14 cellular contexts compared by ENCODE assay signal in the genomic region with DNA sequence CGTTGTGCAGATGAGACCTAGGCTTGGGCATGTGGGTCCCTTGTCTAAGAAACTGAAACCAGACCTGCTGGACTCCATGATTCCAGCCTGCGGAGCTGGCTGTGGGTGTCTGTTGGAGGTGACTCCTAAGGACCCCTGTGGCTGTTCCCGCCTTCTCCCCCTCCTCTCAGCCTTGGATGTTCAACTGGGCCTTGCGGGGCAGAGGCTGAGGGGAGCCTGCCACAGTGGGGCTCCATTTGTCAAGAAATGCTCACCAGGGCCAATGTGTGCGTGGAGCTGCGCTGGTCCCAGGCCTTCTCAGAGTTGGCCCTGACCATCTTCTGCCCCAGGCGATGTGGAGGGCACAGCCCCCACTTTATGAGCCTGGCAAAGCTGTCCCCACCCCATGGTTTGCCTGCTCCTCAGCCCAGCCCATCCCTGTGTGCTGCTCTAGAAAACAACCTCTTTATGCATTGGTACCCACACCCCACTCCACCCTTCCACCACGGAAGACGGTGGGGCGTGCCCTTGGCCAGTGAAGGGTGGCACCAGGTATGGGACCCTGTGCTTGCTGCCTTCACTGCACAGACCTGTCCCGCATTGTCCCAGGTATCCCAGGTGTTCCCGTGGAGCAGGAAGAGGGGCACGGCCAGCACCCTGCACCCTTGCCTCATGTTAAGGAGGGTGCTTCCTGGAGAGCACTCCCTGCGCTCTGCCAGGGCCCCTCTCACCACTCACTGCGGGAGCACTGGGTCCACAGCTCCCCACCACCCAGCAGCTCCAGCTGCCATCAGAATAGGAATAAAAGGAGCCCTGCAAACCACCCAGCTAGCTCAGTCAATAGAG. TPM values are rescaled to one million over a fixed set of nuclear protein-coding genes. Genes with fewer than 3 reads are reported as not detected.
DNase-seq lines count a peak whose midpoint lies in the region; ATAC-seq and TF ChIP-seq lines count a peak whose summit lies in the region.
"Had no signal": no experiment of that assay in that cellular context is flagged by ENCODE, and none has a peak within 500 bp of the region (broad histone marks: within the 10 kb centered on the region; RNA-seq: fewer than 3 reads in every experiment).

No MANE protein-coding gene starts in this region.

- no peak overlapping the region for H3K27ac Mint-ChIP-seq in memory B cell
- H3K27ac Mint-ChIP-seq: T-helper 17 cell had no signal

- H3K36me3 ChIP-seq in left ventricle myocardium inferior (peaks cover 10% of the 10 kb centered on the region), adipocyte (ENCODE audit: control insufficient read depth, insufficient read depth, low read length, severe bottlenecking) (peaks cover 48% of the 10 kb centered on the region), aorta (ENCODE audit: control insufficient read depth in 1 of 2, insufficient read depth in 2 of 2, low read length in 1 of 2) (no peaks in the 10 kb centered on the region)

- H3K27ac ChIP-seq in left ventricle myocardium inferior (replicated peaks), result no peak overlapping the region
- H3K27ac ChIP-seq in aorta (ENCODE audit: low read depth in 1 of 2, low read length in 2 of 2), result no peak overlapping the region
- H3K27ac ChIP-seq: foreskin keratinocyte had no signal

- peak overlapping the region; percentile 3 for H3K9ac ChIP-seq in adipocyte (ENCODE audit: low read length)

- peaks cover 23% of the 10 kb centered on the region for H3K9me3 ChIP-seq in left ventricle myocardium inferior (replicated peaks)
- peaks cover 7% of the 10 kb centered on the region for H3K9me3 ChIP-seq in adipocyte (ENCODE audit: control insufficient read depth, low read length)
- no peaks in the 10 kb centered on the region for H3K9me3 ChIP-seq in aorta (ENCODE audit: control insufficient read depth, low read length)

- peaks cover 3% of the 10 kb centered on the region for H3K27me3 Mint-ChIP-seq in memory B cell

- H3K9me3 Mint-ChIP-seq in memory B cell, result peaks cover 3% of the 10 kb centered on the region

- intact Hi-C loops in Right ventricle myocardium superior (cut with DNase I), result no loop called here
- intact Hi-C loops in left ventricle myocardium inferior (cut with micrococcal nuclease), result no loop called here
- intact Hi-C loops in aorta (cut with DNase I), result no loop called here

- peaks cover 2% of the 10 kb centered on the region for H3K36me3 Mint-ChIP-seq in memory B cell

- TF ChIP-seq CTCF in left ventricle myocardium inferior (IDR thresholded peaks at IDR 0.05; ENCODE audit: borderline replicate concordance), result no peak

- ATAC-seq in Right ventricle myocardium superior (ENCODE audit: poor library complexity) (peak; percentile 9), memory B cell (ENCODE audit: low read depth) (no peak), aorta (ENCODE audit: low FRiP score) (peak; percentile 40)
- ATAC-seq: foreskin keratinocyte, T-helper 17 cell had no signal

- no peak overlapping the region for H3K4me3 ChIP-seq in left ventricle myocardium inferior
- H3K4me3 ChIP-seq in adipocyte (ENCODE audit: low read length), result no peak overlapping the region
- no peak overlapping the region for H3K4me3 ChIP-seq in aorta (ENCODE audit: low read length in 2 of 2)

- peaks cover 26% of the 10 kb centered on the region for H3K4me1 Mint-ChIP-seq in memory B cell

- H3K4me1 ChIP-seq in left ventricle myocardium inferior, result no peaks in the 10 kb centered on the region
- H3K4me1 ChIP-seq in adipocyte (ENCODE audit: control insufficient read depth, insufficient read depth, low read length), result peaks cover 40% of the 10 kb centered on the region
- H3K4me1 ChIP-seq in aorta (ENCODE audit: control insufficient read depth in 1 of 2, insufficient read depth in 2 of 2, low read length in 2 of 2), result no peaks in the 10 kb centered on the region

- WGBS in aorta, 2 donors, result 94 to 95% methylated on average over 15 of the region's 15 CpGs

- H3K27me3 ChIP-seq in left ventricle myocardium inferior (ENCODE audit: low read depth) (no peaks in the 10 kb centered on the region), adipocyte (replicated peaks; ENCODE audit: control insufficient read depth, insufficient read depth, low read length) (no peaks in the 10 kb centered on the region), aorta (ENCODE audit: control insufficient read depth in 1 of 2, insufficient read depth in 2 of 2, low read length in 1 of 2) (no peaks in the 10 kb centered on the region)
- H3K27me3 ChIP-seq: foreskin keratinocyte had no signal

- DNase-seq in Right ventricle myocardium superior, result no peak
- DNase-seq in left ventricle myocardium inferior, result no peak
- DNase-seq in adipocyte (ENCODE audit: low read depth), result no peak
- DNase-seq in memory B cell (ENCODE audit: low spot score in 2 of 2), result no peak
- DNase-seq in aorta, result no peak
- DNase-seq in cortex of kidney (lab: John Stamatoyannopoulos, UW), result no peak
- no peak for DNase-seq in NCI-H2171 (lab: John Stamatoyannopoulos, UW)
- DNase-seq in NCI-H226, result no peak
- DNase-seq: activated naive CD4-positive, alpha-beta T cell treated with anti-CD3 and anti-CD28 coated beads, Interleukin-2, amount 50 U/mL, for 16 hours; foreskin keratinocyte; midbrain; MM.1S; T-helper 17 cell had no signal

- H3K4me3 Mint-ChIP-seq in memory B cell, result peak overlapping the region; percentile 4
- H3K4me3 Mint-ChIP-seq: T-helper 17 cell had no signal

RNA-seq across cellular contexts. Expression of a gene that starts 7.9 kb away (rescaled TPM):
- total RNA-seq in Right ventricle myocardium superior, result 0.13 TPM
- total RNA-seq in left ventricle myocardium inferior, result 0.27 TPM
- not detected for total RNA-seq in aorta
- polyA plus RNA-seq in aorta, result 1 to 10 TPM in 1 of 2 donors, not detected in 1; 3.0 TPM
- total RNA-seq: osteocyte, T-helper 17 cell had no signal

RNA-seq across cellular contexts. Expression of a gene that starts 30.6 kb away (rescaled TPM):
- total RNA-seq in Right ventricle myocardium superior (6.6 TPM), left ventricle myocardium inferior (8.9 TPM), aorta (10 to 100 TPM; 21.4 to 30.7 TPM)
- 100 to 1,000 TPM in 1 of 2 donors, 1 to 10 TPM in 1; 4.2 to 225 TPM for polyA plus RNA-seq in aorta

RNA-seq across cellular contexts. Expression of a gene that starts 33.0 kb away (rescaled TPM):
- total RNA-seq in Right ventricle myocardium superior (11.6 TPM), left ventricle myocardium inferior (8.4 TPM), aorta (1 to 10 TPM in 1 of 2 donors, under 1 TPM in 1; 0.63 to 1.2 TPM)
- under 1 TPM in 1 of 2 donors, not detected in 1; 0.49 TPM for polyA plus RNA-seq in aorta
- total RNA-seq: T-helper 17 cell had no signal
